ENCODE assay signal across 2 cellular contexts in the genomic region with DNA sequence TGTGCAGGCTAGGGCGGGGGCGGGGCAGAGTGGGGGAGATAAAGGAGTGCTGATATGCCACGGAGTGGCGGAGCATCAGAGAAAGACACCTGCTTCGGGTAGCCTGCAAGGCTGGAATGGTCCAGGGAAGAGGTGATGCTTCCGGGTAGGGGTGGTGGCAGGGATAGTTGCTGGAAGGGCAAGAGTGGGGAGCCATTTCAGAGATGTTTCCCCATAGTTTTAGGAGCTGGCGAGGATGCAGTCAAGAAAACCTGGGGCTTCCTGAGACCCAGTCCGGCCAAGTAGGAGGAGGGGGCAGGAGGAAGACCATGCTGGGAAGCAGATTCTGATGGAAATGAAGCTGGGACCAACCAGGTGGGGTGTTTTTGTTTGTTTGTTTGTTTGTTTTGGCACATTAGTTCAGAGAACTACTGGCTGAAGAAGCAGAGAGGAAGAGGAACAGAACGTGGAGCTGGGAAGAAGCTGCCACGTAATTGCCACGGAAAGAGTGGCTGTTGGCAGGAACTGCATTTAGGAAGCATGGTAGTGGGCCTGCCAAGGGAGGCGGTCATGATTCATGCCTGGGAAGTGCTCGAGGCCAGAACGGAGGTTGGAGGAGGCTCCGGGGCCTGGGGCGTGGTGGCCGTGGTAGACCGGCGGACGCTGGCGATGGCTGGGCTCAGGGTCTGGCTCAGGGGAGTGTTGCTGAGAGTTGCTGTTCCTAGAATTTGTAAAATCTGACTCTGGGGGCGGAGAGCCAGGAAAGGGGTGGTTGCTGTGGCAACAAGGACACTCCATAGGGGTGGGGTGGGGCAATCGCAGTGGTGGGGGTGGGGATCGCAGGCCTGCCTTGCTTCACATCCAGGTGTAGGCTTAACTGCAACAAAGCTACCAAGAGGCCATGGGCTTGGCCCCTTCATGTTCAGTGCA.
TF ChIP-seq lines count a peak whose summit lies in the region.

No MANE protein-coding gene starts in this region.

TF ChIP-seq in GM23338, 12 proteins besides CTCF, POLR2A, EP300 and RAD21 (continued from another document):
- no peak for TF ChIP-seq STAT1 (IDR thresholded peaks at IDR 0.05; ENCODE audit: unreplicated experiment)
- TF ChIP-seq ETS1 (IDR thresholded peaks at IDR 0.05): peak; percentile 31; the same call in 1 of the 2 replicates
- peak; percentile 67; the same call in 1 of the 2 replicates for TF ChIP-seq POLR2AphosphoS5 (IDR thresholded peaks at IDR 0.05; ENCODE audit: low read depth)
- peak; percentile 25 for TF ChIP-seq REST (IDR thresholded peaks at IDR 0.05; ENCODE audit: unreplicated experiment)

TF ChIP-seq in SK-N-SH treated with all-trans-retinoic acid at 6 μM for 48 hours, 23 proteins besides CTCF, POLR2A, EP300 and RAD21:
- TF ChIP-seq POU6F1 (CRISPR knock-in tag; IDR thresholded peaks at IDR 0.05; ENCODE audit: borderline replicate concordance, low read depth) (no peak), GLIS3 (CRISPR knock-in tag; IDR thresholded peaks at IDR 0.05) (no peak), ARNTL (CRISPR knock-in tag; IDR thresholded peaks at IDR 0.05; ENCODE audit: borderline replicate concordance, low read depth) (no peak), ZNF8 (CRISPR knock-in tag; IDR thresholded peaks at IDR 0.05) (no peak), BACH2 (CRISPR knock-in tag; IDR thresholded peaks at IDR 0.05; ENCODE audit: borderline replicate concordance) (no peak), SNAI2 (CRISPR knock-in tag; IDR thresholded peaks at IDR 0.05) (no peak), ZNF70 (CRISPR knock-in tag; IDR thresholded peaks at IDR 0.05) (no peak), TOX (CRISPR knock-in tag; IDR thresholded peaks at IDR 0.05; ENCODE audit: borderline replicate concordance) (no peak), ESRRG (CRISPR knock-in tag; IDR thresholded peaks at IDR 0.05) (no peak), ZFP30 (CRISPR knock-in tag; IDR thresholded peaks at IDR 0.05) (no peak), RARB (CRISPR knock-in tag; IDR thresholded peaks at IDR 0.05) (no peak), TCF4 (CRISPR knock-in tag; IDR thresholded peaks at IDR 0.05; ENCODE audit: borderline replicate concordance) (no peak)
- TF ChIP-seq, protein P1, sequence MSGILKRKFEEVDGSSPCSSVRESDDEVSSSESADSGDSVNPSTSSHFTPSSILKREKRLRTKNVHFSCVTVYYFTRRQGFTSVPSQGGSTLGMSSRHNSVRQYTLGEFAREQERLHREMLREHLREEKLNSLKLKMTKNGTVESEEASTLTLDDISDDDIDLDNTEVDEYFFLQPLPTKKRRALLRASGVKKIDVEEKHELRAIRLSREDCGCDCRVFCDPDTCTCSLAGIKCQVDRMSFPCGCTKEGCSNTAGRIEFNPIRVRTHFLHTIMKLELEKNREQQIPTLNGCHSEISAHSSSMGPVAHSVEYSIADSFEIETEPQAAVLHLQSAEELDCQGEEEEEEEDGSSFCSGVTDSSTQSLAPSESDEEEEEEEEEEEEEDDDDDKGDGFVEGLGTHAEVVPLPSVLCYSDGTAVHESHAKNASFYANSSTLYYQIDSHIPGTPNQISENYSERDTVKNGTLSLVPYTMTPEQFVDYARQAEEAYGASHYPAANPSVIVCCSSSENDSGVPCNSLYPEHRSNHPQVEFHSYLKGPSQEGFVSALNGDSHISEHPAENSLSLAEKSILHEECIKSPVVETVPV (CRISPR knock-in tag; IDR thresholded peaks at IDR 0.05): no peak
- TF ChIP-seq, protein P2, sequence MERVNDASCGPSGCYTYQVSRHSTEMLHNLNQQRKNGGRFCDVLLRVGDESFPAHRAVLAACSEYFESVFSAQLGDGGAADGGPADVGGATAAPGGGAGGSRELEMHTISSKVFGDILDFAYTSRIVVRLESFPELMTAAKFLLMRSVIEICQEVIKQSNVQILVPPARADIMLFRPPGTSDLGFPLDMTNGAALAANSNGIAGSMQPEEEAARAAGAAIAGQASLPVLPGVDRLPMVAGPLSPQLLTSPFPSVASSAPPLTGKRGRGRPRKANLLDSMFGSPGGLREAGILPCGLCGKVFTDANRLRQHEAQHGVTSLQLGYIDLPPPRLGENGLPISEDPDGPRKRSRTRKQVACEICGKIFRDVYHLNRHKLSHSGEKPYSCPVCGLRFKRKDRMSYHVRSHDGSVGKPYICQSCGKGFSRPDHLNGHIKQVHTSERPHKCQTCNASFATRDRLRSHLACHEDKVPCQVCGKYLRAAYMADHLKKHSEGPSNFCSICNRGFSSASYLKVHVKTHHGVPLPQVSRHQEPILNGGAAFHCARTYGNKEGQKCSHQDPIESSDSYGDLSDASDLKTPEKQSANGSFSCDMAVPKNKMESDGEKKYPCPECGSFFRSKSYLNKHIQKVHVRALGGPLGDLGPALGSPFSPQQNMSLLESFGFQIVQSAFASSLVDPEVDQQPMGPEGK (CRISPR knock-in tag; IDR thresholded peaks at IDR 0.05; ENCODE audit: borderline replicate concordance): no peak
